ENCODE assay signal across 10 cellular contexts in the genomic region with DNA sequence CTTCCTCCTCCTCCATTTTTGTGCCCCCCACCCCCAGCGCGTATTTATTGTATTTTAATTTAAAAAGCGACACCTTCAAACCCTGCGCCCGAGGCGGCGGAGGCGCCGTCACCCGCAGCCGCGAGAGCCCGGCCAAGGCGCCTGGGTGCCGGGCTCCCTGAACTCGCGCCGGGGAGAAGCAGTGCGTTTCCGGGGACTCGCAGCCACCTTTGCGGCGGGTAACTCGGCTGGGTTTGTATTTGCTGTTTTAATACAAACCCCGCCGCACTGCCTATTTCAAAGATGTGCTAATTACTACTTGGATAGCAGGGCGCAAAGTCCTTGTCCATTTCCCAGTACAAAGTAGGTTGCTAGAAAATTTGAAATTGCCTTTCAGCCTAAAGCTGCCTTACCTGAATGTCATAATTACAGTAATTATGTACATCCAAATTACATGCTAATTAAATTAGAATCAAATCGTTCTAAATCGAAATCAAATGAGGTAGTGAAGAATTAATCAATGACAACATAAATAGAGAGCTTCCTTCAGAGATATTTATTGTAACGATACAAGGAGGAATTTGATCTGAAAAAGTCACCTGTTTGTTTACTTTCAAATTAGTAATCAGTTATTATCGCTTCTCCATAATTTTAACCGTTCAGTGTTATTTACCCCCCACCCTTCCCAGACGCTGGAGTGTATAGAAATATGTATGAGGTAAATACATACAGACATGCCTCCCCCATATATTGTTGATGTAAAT. TPM values are rescaled to one million over a fixed set of nuclear protein-coding genes. Genes with fewer than 3 reads are reported as not detected.
DNase-seq lines count a peak whose midpoint lies in the region; ATAC-seq and TF ChIP-seq lines count a peak whose summit lies in the region.
"Had no signal": no experiment of that assay in that cellular context is flagged by ENCODE, and none has a peak within 500 bp of the region (broad histone marks: within the 10 kb centered on the region; RNA-seq: fewer than 3 reads in every experiment).

No MANE protein-coding gene starts in this region.

- intact Hi-C loops in psoas muscle (cut with DNase I) = loop anchor here (5.0 to 10.0 kb wide), 3 partner anchors 188 to 940 kb away; no protein-coding TSS in a partner anchor

- DNase-seq in NCI-H345 (lab: John Stamatoyannopoulos, UW) = peak; percentile 36
- no peak for DNase-seq in NCI-H345 treated with DMSO at 0.1 percent for 48 hours (lab: John Stamatoyannopoulos, UW; ENCODE audit: unreplicated experiment)
- DNase-seq in NCI-H2227 treated with DMSO at 0.1 percent for 48 hours (lab: John Stamatoyannopoulos, UW) = peak; percentile 11
- no peak for DNase-seq in central memory CD8-positive, alpha-beta T cell (ENCODE audit: low spot score in 2 of 2)
- no peak for DNase-seq in psoas muscle
- no peak for DNase-seq in H4 (ENCODE audit: low spot score)
- DNase-seq in EL = no peak
- DNase-seq: heart right ventricle, NCI-H1436 had no signal

- H3K36me3 Mint-ChIP-seq in central memory CD8-positive, alpha-beta T cell (ENCODE audit: insufficient read depth) = peaks cover 31% of the 10 kb centered on the region

- peak overlapping the region; percentile 51 for H3K4me3 Mint-ChIP-seq in central memory CD8-positive, alpha-beta T cell

- peaks cover 30% of the 10 kb centered on the region for H3K4me1 Mint-ChIP-seq in central memory CD8-positive, alpha-beta T cell

- no peaks in the 10 kb centered on the region for H3K9me3 Mint-ChIP-seq in central memory CD8-positive, alpha-beta T cell

- H3K4me1 ChIP-seq in psoas muscle = peaks cover 12% of the 10 kb centered on the region

- H3K27ac ChIP-seq in psoas muscle = no peak overlapping the region
- H3K27ac ChIP-seq: heart right ventricle had no signal

- H3K27ac Mint-ChIP-seq in central memory CD8-positive, alpha-beta T cell (ENCODE audit: low read depth) = peak overlapping the region; percentile 44

- WGBS in psoas muscle, 3 donors = 33 to 38% (median 36%) methylated on average over 33 of the region's 33 CpGs

- TF ChIP-seq CTCF in psoas muscle (IDR thresholded peaks at IDR 0.05) = no peak

- peaks cover 71% of the 10 kb centered on the region for H3K27me3 Mint-ChIP-seq in central memory CD8-positive, alpha-beta T cell

- H3K27me3 ChIP-seq in psoas muscle (ENCODE audit: insufficient read depth in 3 of 3, low read length in 2 of 3) = peaks cover 0 to 68% (median 20%) of the 10 kb centered on the region in 3 donors

- peaks cover 0 to 3% of the 10 kb centered on the region in 2 donors for H3K36me3 ChIP-seq in psoas muscle (ENCODE audit: insufficient read depth in 1 of 2, low read depth in 1 of 2)

- peak overlapping the region; percentile 47 for H3K4me3 ChIP-seq in psoas muscle

- peak; percentile 41 for ATAC-seq in central memory CD8-positive, alpha-beta T cell (replicated peaks; ENCODE audit: extremely low read depth, poor library complexity, severe bottlenecking)
- ATAC-seq in psoas muscle = no peak
- no peak for ATAC-seq in GM21737 (IDR thresholded peaks at IDR 0.05; ENCODE audit: unreplicated experiment)

- no peaks in the 10 kb centered on the region for H3K9me3 ChIP-seq in psoas muscle
- H3K9me3 ChIP-seq: heart right ventricle had no signal

RNA-seq across cellular contexts. Expression of a gene that starts 8.0 kb away (rescaled TPM):
- under 1 TPM in 2 of 4 donors, not detected in 2; 0.58 to 0.95 TPM for total RNA-seq in psoas muscle
- polyA plus RNA-seq in psoas muscle = under 1 TPM in 2 of 3 donors, not detected in 1; 0.03 to 0.14 TPM
- 0.10 TPM in 2 replicates for total RNA-seq in H4 (2014; rRNA removed; shearing (Covaris generic))
- polyA plus RNA-seq: heart right ventricle had no signal

RNA-seq across cellular contexts. Expression of a gene that starts 52.8 kb away (rescaled TPM):
- 10 to 100 TPM; 22.5 to 44.4 (median 31.2) TPM for total RNA-seq in psoas muscle
- polyA plus RNA-seq in psoas muscle = 10 to 100 TPM in 2 of 3 donors, 1 to 10 TPM in 1; 9.1 to 33.2 (median 11.0) TPM
- total RNA-seq in H4 (2014; rRNA removed; shearing (Covaris generic)) = 15.4 and 15.6 TPM in 2 replicates

Comparison
In these comparisons a context has a peak if more than half of its experiments do, and no peak if none do; other contexts are left out.
1. DNase-seq: peak in NCI-H345 (single experiment) and NCI-H2227 treated with DMSO at 0.1 percent for 48 hours (single experiment); none in NCI-H345 treated with DMSO at 0.1 percent for 48 hours (single experiment), central memory CD8-positive, alpha-beta T cell (0 of 2), psoas muscle (0 of 2), H4 (single experiment) and EL (single experiment).